8 cellular contexts compared by ENCODE assay signal in the genomic region with DNA sequence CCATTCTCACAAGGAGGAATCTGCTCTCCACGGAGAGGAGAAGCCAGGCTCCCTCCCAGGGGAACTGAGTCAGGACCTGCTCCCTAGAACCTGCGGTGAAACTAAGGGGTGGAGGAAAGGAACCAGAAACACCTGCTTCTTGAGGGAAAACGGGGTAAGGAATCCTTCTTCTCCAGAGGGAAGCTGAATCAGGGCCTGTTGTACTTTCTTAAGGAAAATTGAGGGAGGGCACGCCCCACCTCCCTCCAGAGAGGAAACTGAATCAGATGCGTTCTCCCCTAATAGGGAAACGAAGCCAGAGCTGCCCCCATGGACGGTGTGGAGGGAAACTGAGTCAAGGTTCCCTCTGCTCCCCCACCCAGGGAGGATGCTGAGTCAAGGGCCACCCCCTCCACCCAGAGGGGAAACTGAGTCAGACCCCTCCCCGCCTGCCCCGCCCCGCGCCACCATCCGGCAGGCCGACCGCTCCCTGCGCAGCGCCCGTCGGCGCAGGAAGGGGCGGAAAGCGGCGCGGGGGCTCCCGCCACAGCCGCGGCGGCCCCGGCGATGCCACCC. TPM values are rescaled to one million over a fixed set of nuclear protein-coding genes. Genes with fewer than 3 reads are reported as not detected.
DNase-seq lines count a peak whose midpoint lies in the region; ATAC-seq and TF ChIP-seq lines count a peak whose summit lies in the region.

No MANE protein-coding gene starts in this region.

- H3K4me3 ChIP-seq in SK-N-MC = peak overlapping the region; percentile 99
- H3K4me3 ChIP-seq in sigmoid colon = peak overlapping the region; percentile 78 to 97 (median 80)

- H3K9me3 ChIP-seq in SK-N-MC (ENCODE audit: low read depth, low read length) (no peaks in the 10 kb centered on the region), sigmoid colon (no peaks in the 10 kb centered on the region)

- no peak for TF ChIP-seq POLR2A in sigmoid colon (IDR thresholded peaks at IDR 0.05)

- peak overlapping the region; percentile 87 for H3K27ac Mint-ChIP-seq in activated naive CD4-positive, alpha-beta T cell treated with anti-CD3 and anti-CD28 coated beads, Interleukin-2, amount 10 ng/mL, durations not matched to agents 7 days and 5 days

- H3K36me3 ChIP-seq in SK-N-MC (ENCODE audit: insufficient read depth, low read length) = peaks cover 37% of the 10 kb centered on the region
- peaks cover 32 to 43% (median 35%) of the 10 kb centered on the region in 4 donors for H3K36me3 ChIP-seq in sigmoid colon

- no peaks in the 10 kb centered on the region for H3K27me3 ChIP-seq in sigmoid colon

- H3K4me1 ChIP-seq in sigmoid colon = peaks cover 0 to 40% (median 37%) of the 10 kb centered on the region in 4 donors

- no peaks in the 10 kb centered on the region for H3K27me3 Mint-ChIP-seq in activated naive CD4-positive, alpha-beta T cell treated with anti-CD3 and anti-CD28 coated beads, Interleukin-2, amount 10 ng/mL, durations not matched to agents 7 days and 5 days

- peaks cover 41% of the 10 kb centered on the region for H3K4me1 Mint-ChIP-seq in activated naive CD4-positive, alpha-beta T cell treated with anti-CD3 and anti-CD28 coated beads, Interleukin-2, amount 10 ng/mL, durations not matched to agents 7 days and 5 days

- DNase-seq in activated naive CD4-positive, alpha-beta T cell treated with anti-CD3 and anti-CD28 coated beads, Interleukin-2, amount 10 ng/mL, durations not matched to agents 7 days and 5 days = no peak
- no peak for DNase-seq in activated naive CD4-positive, alpha-beta T cell treated with Interleukin-2 at 50 U/mL for 16 hours
- no peak for DNase-seq in SK-N-MC (ENCODE audit: low read depth, low spot score)
- peak; percentile 26 for DNase-seq in fibroblast of peridontal ligament (ENCODE audit: extremely low read depth)
- DNase-seq in sigmoid colon = no peak
- DNase-seq in NCI-H446 treated with DMSO at 0.1 percent for 48 hours (lab: John Stamatoyannopoulos, UW) = no peak
- no peak for DNase-seq in AG08395 (ENCODE audit: low spot score)

- CTCF ChIA-PET in activated naive CD4-positive, alpha-beta T cell treated with anti-CD3 and anti-CD28 coated beads, Interleukin-2, amount 10 ng/mL, durations not matched to agents 7 days and 5 days (lab: Charles Lee) = interaction anchor here (0.9 kb wide), 1 partner anchor 49 kb away, joined by 3 read pairs; a partner anchor contains a TSS

- intact Hi-C loops in sigmoid colon (cut with DNase I) = loop anchor here (1.0 kb wide), 1 partner anchor 9 kb away; no protein-coding TSS in a partner anchor

- H3K27ac ChIP-seq in SK-N-MC (peak overlapping the region; percentile 68), sigmoid colon (peak overlapping the region; percentile 94 to 100 (median 98))

- no peak for TF ChIP-seq EP300 in sigmoid colon (IDR thresholded peaks at IDR 0.05)

- no peak for ATAC-seq in GM18498 (IDR thresholded peaks at IDR 0.05; ENCODE audit: unreplicated experiment)

- H3K9ac ChIP-seq in SK-N-MC (ENCODE audit: insufficient read length) = peak overlapping the region; percentile 88

- peak overlapping the region; percentile 83 for H3K4me3 Mint-ChIP-seq in activated naive CD4-positive, alpha-beta T cell treated with anti-CD3 and anti-CD28 coated beads, Interleukin-2, amount 10 ng/mL, durations not matched to agents 7 days and 5 days

- H3K9me3 Mint-ChIP-seq in activated naive CD4-positive, alpha-beta T cell treated with anti-CD3 and anti-CD28 coated beads, Interleukin-2, amount 10 ng/mL, durations not matched to agents 7 days and 5 days = no peaks in the 10 kb centered on the region

- peaks cover 35% of the 10 kb centered on the region for H3K36me3 Mint-ChIP-seq in activated naive CD4-positive, alpha-beta T cell treated with anti-CD3 and anti-CD28 coated beads, Interleukin-2, amount 10 ng/mL, durations not matched to agents 7 days and 5 days

- TF ChIP-seq CTCF in sigmoid colon (IDR thresholded peaks at IDR 0.05) = no peak

- 1% methylated on average over 29 of the region's 29 CpGs for WGBS in sigmoid colon, 2 donors

RNA-seq across cellular contexts. Expression of a gene that starts 0.4 kb away (rescaled TPM):
- total RNA-seq in sigmoid colon = 10 to 100 TPM; 36.4 to 62.6 (median 46.9) TPM
- polyA plus RNA-seq in sigmoid colon = 10 to 100 TPM; 33.6 to 45.6 (median 37.5) TPM

RNA-seq across cellular contexts. Expression of a gene that starts 24.4 kb away (rescaled TPM):
- total RNA-seq in sigmoid colon = 10 to 100 TPM; 19.9 to 30.7 (median 28.2) TPM
- 10 to 100 TPM; 20.3 to 53.6 (median 34.8) TPM for polyA plus RNA-seq in sigmoid colon

RNA-seq across cellular contexts. Expression of a gene that starts 46.7 kb away (rescaled TPM):
- total RNA-seq in sigmoid colon = 10 to 100 TPM; 10.7 to 21.3 (median 14.3) TPM
- polyA plus RNA-seq in sigmoid colon = 10 to 100 TPM in 1 of 3 donors, 1 to 10 TPM in 2; 6.0 to 35.0 (median 6.6) TPM

RNA-seq across cellular contexts. Expression of a gene that starts 48.3 kb away (rescaled TPM):
- total RNA-seq in sigmoid colon = 10 to 100 TPM; 18.5 to 52.1 (median 26.3) TPM
- 10 to 100 TPM; 48.6 to 71.2 (median 71.0) TPM for polyA plus RNA-seq in sigmoid colon

RNA-seq across cellular contexts. Expression of a gene that starts 49.7 kb away (rescaled TPM):
- 10 to 100 TPM; 58.4 to 92.7 (median 74.7) TPM for total RNA-seq in sigmoid colon
- polyA plus RNA-seq in sigmoid colon = 10 to 100 TPM; 51.1 to 81.0 (median 53.9) TPM
